14 cellular contexts compared by ENCODE assay signal in the genomic region with DNA sequence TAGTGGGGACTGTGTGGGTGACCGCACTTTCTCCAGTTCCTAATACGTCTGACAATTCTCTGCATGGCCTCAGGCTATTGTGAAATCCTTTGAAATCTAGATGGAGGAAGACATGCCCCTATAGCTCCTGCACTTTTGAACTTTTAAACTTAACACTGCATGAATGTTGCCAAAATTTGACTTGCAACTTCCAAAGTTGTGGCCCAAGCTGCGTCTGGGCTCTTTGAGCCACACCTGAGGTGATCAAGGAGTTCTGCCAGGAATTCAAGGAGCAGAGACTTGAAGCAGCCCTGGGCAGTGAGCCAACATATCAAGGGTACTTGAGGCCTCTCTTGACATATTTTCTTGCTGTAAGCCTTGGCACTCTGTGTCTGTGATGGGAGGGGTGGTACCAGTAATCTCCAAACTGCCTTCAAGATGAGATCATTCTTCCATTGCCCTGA.
A peak's percentile ranks its signal among the peaks of the same experiment; 100 is the strongest.
DNase-seq lines count a peak whose midpoint lies in the region; FAIRE-seq and TF ChIP-seq lines count a peak whose summit lies in the region.
"Had no signal": no experiment of that assay in that cellular context is flagged by ENCODE, and none has a peak within 500 bp of the region (broad histone marks: within the 10 kb centered on the region; RNA-seq: fewer than 3 reads in every experiment).

No MANE protein-coding gene starts in this region.

- peak overlapping the region; percentile 56 for H3K27ac ChIP-seq in smooth muscle cell (ENCODE audit: low read depth)
- H3K27ac ChIP-seq: heart left ventricle, WERI-Rb-1 had no signal

- H2AFZ ChIP-seq in smooth muscle cell (ENCODE audit: low read depth) = no peak overlapping the region

- H3K27me3 Mint-ChIP-seq in T-helper 2 cell treated with Interferon-gamma antibody and Interleukin-4, amounts not matched to agents 5 μg/mL and 100 μg/mL, for 36 hours (ENCODE audit: low read depth) = no peaks in the 10 kb centered on the region
- no peaks in the 10 kb centered on the region for H3K27me3 Mint-ChIP-seq in activated T-helper 1 cell treated with anti-CD3 and anti-CD28 coated beads, Interleukin-12 subunit alpha, Interleukin-12 subunit beta, Interleukin-2, Interleukin-4 antibody, amounts not matched to agents 30 ng/mL and 10 ng/mL and 1 ng/mL, durations not matched to agents 14 hours and 24 hours and 36 hours (ENCODE audit: insufficient read depth)

- FAIRE-seq in bronchial epithelial cell (lab: Jason Lieb, UNC) = peak; percentile 72
- FAIRE-seq: A204.1 had no signal

- DNase-seq in NCI-H2171 treated with DMSO at 0.1 percent for 48 hours (lab: John Stamatoyannopoulos, UW) = peak; percentile 4
- DNase-seq in NCI-H2171 (lab: John Stamatoyannopoulos, UW) = no peak
- DNase-seq in NCI-H524 treated with DMSO at 0.1 percent for 48 hours (lab: John Stamatoyannopoulos, UW) = peak; percentile 98
- DNase-seq in bronchial epithelial cell (ENCODE audit: low read depth) = peak; percentile 52
- DNase-seq in smooth muscle cell (lab: John Stamatoyannopoulos, UW; ENCODE audit: unreplicated experiment) = no peak
- DNase-seq in T-helper 2 cell treated with Interferon-gamma antibody and Interleukin-4, amounts not matched to agents 5 μg/mL and 100 μg/mL, for 36 hours (ENCODE audit: low spot score) = no peak
- DNase-seq in HUDEP-2 (lab: John Stamatoyannopoulos, UW; ENCODE audit: unreplicated experiment in 76 of 76) = no peak
- no peak for DNase-seq in activated T-helper 1 cell treated with anti-CD3 and anti-CD28 coated beads, Interleukin-12 subunit alpha, Interleukin-12 subunit beta, Interleukin-2, Interleukin-4 antibody, amounts not matched to agents 30 ng/mL and 10 ng/mL and 1 ng/mL, durations not matched to agents 14 hours and 24 hours and 36 hours (ENCODE audit: low spot score)
- DNase-seq: activated naive CD4-positive, alpha-beta T cell treated with anti-CD3 and anti-CD28 coated beads, Interleukin-2, amount 50 U/mL, for 16 hours; cerebellar nuclear complex; heart left ventricle; NCI-H345; WERI-Rb-1 had no signal

- TF ChIP-seq CTCF in bronchial epithelial cell (IDR thresholded peaks at IDR 0.05; ENCODE audit: insufficient read depth, low read length, severe bottlenecking) = no peak
- TF ChIP-seq CTCF in smooth muscle cell (IDR thresholded peaks at IDR 0.05; ENCODE audit: borderline replicate concordance, insufficient read depth, poor library complexity, severe bottlenecking) = no peak

- H3K27me3 ChIP-seq in bronchial epithelial cell (ENCODE audit: control insufficient read depth, insufficient read depth, low read length) = no peaks in the 10 kb centered on the region
- H3K27me3 ChIP-seq in smooth muscle cell (ENCODE audit: low read depth) = no peaks in the 10 kb centered on the region
- H3K27me3 ChIP-seq: heart left ventricle had no signal

- H3K4me1 ChIP-seq in smooth muscle cell (ENCODE audit: low read depth) = no peaks in the 10 kb centered on the region
- H3K4me1 ChIP-seq: heart left ventricle had no signal

- no peak overlapping the region for H3K9ac ChIP-seq in smooth muscle cell (ENCODE audit: low read depth)

- no peaks in the 10 kb centered on the region for H3K4me1 Mint-ChIP-seq in T-helper 2 cell treated with Interferon-gamma antibody and Interleukin-4, amounts not matched to agents 5 μg/mL and 100 μg/mL, for 36 hours (ENCODE audit: low read depth)
- no peaks in the 10 kb centered on the region for H3K4me1 Mint-ChIP-seq in activated T-helper 1 cell treated with anti-CD3 and anti-CD28 coated beads, Interleukin-12 subunit alpha, Interleukin-12 subunit beta, Interleukin-2, Interleukin-4 antibody, amounts not matched to agents 30 ng/mL and 10 ng/mL and 1 ng/mL, durations not matched to agents 14 hours and 24 hours and 36 hours (ENCODE audit: low read depth)

- H3K4me3 Mint-ChIP-seq in T-helper 2 cell treated with Interferon-gamma antibody and Interleukin-4, amounts not matched to agents 5 μg/mL and 100 μg/mL, for 36 hours = no peak overlapping the region
- H3K4me3 Mint-ChIP-seq in activated T-helper 1 cell treated with anti-CD3 and anti-CD28 coated beads, Interleukin-12 subunit alpha, Interleukin-12 subunit beta, Interleukin-2, Interleukin-4 antibody, amounts not matched to agents 30 ng/mL and 10 ng/mL and 1 ng/mL, durations not matched to agents 14 hours and 24 hours and 36 hours = no peak overlapping the region

- no peak overlapping the region for H3K27ac Mint-ChIP-seq in T-helper 2 cell treated with Interferon-gamma antibody and Interleukin-4, amounts not matched to agents 5 μg/mL and 100 μg/mL, for 36 hours
- H3K27ac Mint-ChIP-seq in activated T-helper 1 cell treated with anti-CD3 and anti-CD28 coated beads, Interleukin-12 subunit alpha, Interleukin-12 subunit beta, Interleukin-2, Interleukin-4 antibody, amounts not matched to agents 30 ng/mL and 10 ng/mL and 1 ng/mL, durations not matched to agents 14 hours and 24 hours and 36 hours = no peak overlapping the region

- H3K9me3 ChIP-seq in smooth muscle cell (replicated peaks; ENCODE audit: low read depth) = no peaks in the 10 kb centered on the region

- intact Hi-C loops in activated T-helper 1 cell treated with anti-CD3 and anti-CD28 coated beads, Interleukin-12 subunit alpha, Interleukin-12 subunit beta, Interleukin-2, Interleukin-4 antibody, amounts not matched to agents 30 ng/mL and 10 ng/mL and 1 ng/mL, durations not matched to agents 14 hours and 24 hours and 36 hours (cut with micrococcal nuclease) = no loop called here

- no peaks in the 10 kb centered on the region for H3K79me2 ChIP-seq in smooth muscle cell (ENCODE audit: low read depth)

- 44% methylated on average over 3 of the region's 3 CpGs for WGBS in smooth muscle cell (ENCODE audit: low lambda C conversion rate)

- H4K20me1 ChIP-seq in smooth muscle cell (ENCODE audit: low read depth) = no peaks in the 10 kb centered on the region

- H3K4me3 ChIP-seq in bronchial epithelial cell (ENCODE audit: low read depth, low read length) = no peak overlapping the region
- no peak overlapping the region for H3K4me3 ChIP-seq in smooth muscle cell
- H3K4me3 ChIP-seq: heart left ventricle had no signal

- H3K36me3 Mint-ChIP-seq in T-helper 2 cell treated with Interferon-gamma antibody and Interleukin-4, amounts not matched to agents 5 μg/mL and 100 μg/mL, for 36 hours (ENCODE audit: low read depth) = no peaks in the 10 kb centered on the region
- H3K36me3 Mint-ChIP-seq in activated T-helper 1 cell treated with anti-CD3 and anti-CD28 coated beads, Interleukin-12 subunit alpha, Interleukin-12 subunit beta, Interleukin-2, Interleukin-4 antibody, amounts not matched to agents 30 ng/mL and 10 ng/mL and 1 ng/mL, durations not matched to agents 14 hours and 24 hours and 36 hours (ENCODE audit: low read depth) = no peaks in the 10 kb centered on the region

- H3K9me3 Mint-ChIP-seq in T-helper 2 cell treated with Interferon-gamma antibody and Interleukin-4, amounts not matched to agents 5 μg/mL and 100 μg/mL, for 36 hours = peaks cover 37% of the 10 kb centered on the region
- peaks cover 26% of the 10 kb centered on the region for H3K9me3 Mint-ChIP-seq in activated T-helper 1 cell treated with anti-CD3 and anti-CD28 coated beads, Interleukin-12 subunit alpha, Interleukin-12 subunit beta, Interleukin-2, Interleukin-4 antibody, amounts not matched to agents 30 ng/mL and 10 ng/mL and 1 ng/mL, durations not matched to agents 14 hours and 24 hours and 36 hours

- no peaks in the 10 kb centered on the region for H3F3A ChIP-seq in smooth muscle cell (ENCODE audit: low read depth)

- H3K4me2 ChIP-seq in smooth muscle cell = no peak overlapping the region

- no peaks in the 10 kb centered on the region for H3K36me3 ChIP-seq in bronchial epithelial cell (ENCODE audit: control insufficient read depth, insufficient read depth, low read length)
- no peaks in the 10 kb centered on the region for H3K36me3 ChIP-seq in smooth muscle cell (ENCODE audit: low read depth)
- H3K36me3 ChIP-seq: heart left ventricle, WERI-Rb-1 had no signal

Comparison
In these comparisons a context has a peak if more than half of its experiments do, and no peak if none do; other contexts are left out.
1. DNase-seq: peak in NCI-H2171 treated with DMSO at 0.1 percent for 48 hours (single experiment), NCI-H524 treated with DMSO at 0.1 percent for 48 hours (single experiment) and bronchial epithelial cell (single experiment); none in NCI-H2171 (single experiment), smooth muscle cell (single experiment), T-helper 2 cell treated with Interferon-gamma antibody and Interleukin-4, amounts not matched to agents 5 μg/mL and 100 μg/mL, for 36 hours (single experiment), HUDEP-2 (0 of 76) and activated T-helper 1 cell treated with anti-CD3 and anti-CD28 coated beads, Interleukin-12 subunit alpha, Interleukin-12 subunit beta, Interleukin-2, Interleukin-4 antibody, amounts not matched to agents 30 ng/mL and 10 ng/mL and 1 ng/mL, durations not matched to agents 14 hours and 24 hours and 36 hours (single experiment).